Comparison of ENCODE assay signal across 19 cellular contexts in genomic region chr2:127698553-127699355, GRCh38. TPM values are rescaled to one million over a fixed set of nuclear protein-coding genes. Genes with fewer than 3 reads are reported as not detected.
"Had no signal": no experiment of that assay in that cellular context is flagged by ENCODE, and none has a peak within 500 bp of the region (broad histone marks: within the 10 kb centered on the region; RNA-seq: fewer than 3 reads in every experiment).

No MANE protein-coding gene starts in this region.

- H3K4me3 ChIP-seq: gastrocnemius medialis, sigmoid colon had no signal

- H3K9me3 ChIP-seq: gastrocnemius medialis, sigmoid colon had no signal

- DNase-seq: activated CD4-positive, alpha-beta T cell treated with anti-CD3 and anti-CD28 coated beads, Interleukin-2, amount 50 U/mL, for 1 hour; activated gamma-delta T cell; activated naive CD8-positive, alpha-beta T cell treated with anti-CD3 and anti-CD28 coated beads, Interleukin-2, amount 50 U/mL, for 24 hours; activated T-cell treated with anti-CD3 and anti-CD28 coated beads, Interleukin-2, amount 50 U/mL, for 24 hours; caudate nucleus; cortex of kidney; effector CD8-positive, alpha-beta T cell; gastrocnemius medialis; kidney glomerular epithelial cell; naive thymus-derived CD4-positive, alpha-beta T cell; sigmoid colon had no signal

- ATAC-seq: activated naive CD8-positive, alpha-beta T cell treated with anti-CD3 and anti-CD28 coated beads, Interleukin-2, amount 50 U/mL, for 24 hours; gastrocnemius medialis; naive thymus-derived CD4-positive, alpha-beta T cell; SK-N-SH treated with all-trans-retinoic acid at 6 μM for 48 hours; WTC11 had no signal

- H3K27me3 ChIP-seq: gastrocnemius medialis, sigmoid colon had no signal

- H3K9me3 Mint-ChIP-seq: activated naive CD8-positive, alpha-beta T cell treated with anti-CD3 and anti-CD28 coated beads, Interleukin-2, amount 50 U/mL, for 24 hours; activated T-cell treated with anti-CD3 and anti-CD28 coated beads, Interleukin-2, amount 50 U/mL, for 24 hours; stimulated activated naive CD8-positive, alpha-beta T cell treated with anti-CD3 and anti-CD28 coated beads, Interleukin-15, Interleukin-2, amounts not matched to agents 100 ng/mL and 50 ng/mL, for 24 hours; WTC11 had no signal

- H3K4me3 Mint-ChIP-seq: activated naive CD8-positive, alpha-beta T cell treated with anti-CD3 and anti-CD28 coated beads, Interleukin-2, amount 50 U/mL, for 24 hours; activated T-cell treated with anti-CD3 and anti-CD28 coated beads, Interleukin-2, amount 50 U/mL, for 24 hours; stimulated activated naive CD8-positive, alpha-beta T cell treated with anti-CD3 and anti-CD28 coated beads, Interleukin-15, Interleukin-2, amounts not matched to agents 100 ng/mL and 50 ng/mL, for 24 hours; WTC11 had no signal

- H3K27ac ChIP-seq: epithelial cell of prostate, sigmoid colon had no signal

- H3K36me3 Mint-ChIP-seq: WTC11 had no signal

- H3K36me3 ChIP-seq: sigmoid colon had no signal

- H3K27ac Mint-ChIP-seq: activated naive CD8-positive, alpha-beta T cell treated with anti-CD3 and anti-CD28 coated beads, Interleukin-2, amount 50 U/mL, for 24 hours; activated T-cell treated with anti-CD3 and anti-CD28 coated beads, Interleukin-2, amount 50 U/mL, for 24 hours; stimulated activated naive CD8-positive, alpha-beta T cell treated with anti-CD3 and anti-CD28 coated beads, Interleukin-15, Interleukin-2, amounts not matched to agents 100 ng/mL and 50 ng/mL, for 24 hours; WTC11 had no signal

- H3K27me3 Mint-ChIP-seq: activated naive CD8-positive, alpha-beta T cell treated with anti-CD3 and anti-CD28 coated beads, Interleukin-2, amount 50 U/mL, for 24 hours; activated T-cell treated with anti-CD3 and anti-CD28 coated beads, Interleukin-2, amount 50 U/mL, for 24 hours; stimulated activated naive CD8-positive, alpha-beta T cell treated with anti-CD3 and anti-CD28 coated beads, Interleukin-15, Interleukin-2, amounts not matched to agents 100 ng/mL and 50 ng/mL, for 24 hours had no signal

RNA-seq across cellular contexts. Expression of gene GPR17, which starts 52.8 kb away (rescaled TPM):
- total RNA-seq: activated CD8-positive, alpha-beta memory T cell treated with anti-CD3 and anti-CD28 coated beads for 36 hours; naive thymus-derived CD4-positive, alpha-beta T cell; omental fat pad; T-helper 1 cell treated with Interleukin-12 subunit alpha and Interleukin-12 subunit beta and Interleukin-4 antibody, amounts not matched to agents 30 ng/mL and 1 ng/mL, for 36 hours; ureter; WTC11 had no signal
- polyA plus RNA-seq: naive thymus-derived CD4-positive, alpha-beta T cell had no signal
